8 cellular contexts compared by ENCODE assay signal in genomic region chr1:228275435-228276342, GRCh38.
DNase-seq lines count a peak whose midpoint lies in the region; ATAC-seq and TF ChIP-seq lines count a peak whose summit lies in the region.

No MANE protein-coding gene starts in this region.

- H3K36me3 Mint-ChIP-seq in MCF 10A (ENCODE audit: insufficient read depth, unreplicated experiment): peaks cover 13% of the 10 kb centered on the region

- H3K27ac Mint-ChIP-seq in MCF 10A (ENCODE audit: low read depth, unreplicated experiment): no peak overlapping the region

- no peak for TF ChIP-seq CTCF in AG09309 (IDR thresholded peaks at IDR 0.05; ENCODE audit: control insufficient read depth, insufficient read depth, low read depth, low read length, missing control alignments)
- TF ChIP-seq CTCF in Loucy (conservative IDR thresholded peaks at IDR 0.05; ENCODE audit: low read length): no peak
- no peak for TF ChIP-seq CTCF in WERI-Rb-1 (IDR thresholded peaks at IDR 0.05; ENCODE audit: low read depth, low read length)
- no peak for TF ChIP-seq CTCF in MCF 10A (IDR thresholded peaks at IDR 0.05; ENCODE audit: unreplicated experiment)

- BruUV-seq in MCF 10A (replicated peaks; lab: Mats Ljungman, UMichigan): no TSS peak

- H3K4me2 ChIP-seq in Loucy (ENCODE audit: low read depth, low read length, poor library complexity, severe bottlenecking): peak overlapping the region; percentile 74

- no peaks in the 10 kb centered on the region for H3K9me2 ChIP-seq in Loucy (replicated peaks; ENCODE audit: low read depth, low read length)

- CTCF ChIA-PET in MCF 10A (lab: Yijun Ruan, JAX): interaction anchor here (0.6 to 0.7 kb wide), 2 partner anchors 10 to 211 kb away, joined by 3 read pairs; no protein-coding TSS in a partner anchor

- H3K9ac ChIP-seq in Loucy (ENCODE audit: low read depth, low read length, poor library complexity, severe bottlenecking) (peak overlapping the region; percentile 52), iPS-15b (ENCODE audit: low read depth, low read length) (no peak overlapping the region)

- H3K79me2 ChIP-seq in Loucy (ENCODE audit: insufficient read depth, low read length): no peaks in the 10 kb centered on the region

- H3K36me3 ChIP-seq in Loucy (ENCODE audit: insufficient read depth, low read length) (no peaks in the 10 kb centered on the region), WERI-Rb-1 (no peaks in the 10 kb centered on the region), iPS-15b (ENCODE audit: control insufficient read depth, insufficient read depth, low read length) (peaks cover 3% of the 10 kb centered on the region)

- peak overlapping the region; percentile 64 for H3K4me3 Mint-ChIP-seq in MCF 10A (ENCODE audit: unreplicated experiment)

- ATAC-seq in GM19463 (IDR thresholded peaks at IDR 0.05; ENCODE audit: unreplicated experiment): peak; percentile 79
- ATAC-seq in sciatic nerve: peak; percentile 96
- no peak for ATAC-seq in HG03442 (IDR thresholded peaks at IDR 0.05; ENCODE audit: unreplicated experiment)

- POLR2A ChIA-PET in MCF 10A (lab: Yijun Ruan, JAX): interaction anchor here (0.6 to 1.1 kb wide), 2 partner anchors 46 to 129 kb away, joined by 3 read pairs; no protein-coding TSS in a partner anchor

- no peaks in the 10 kb centered on the region for H3K27me3 Mint-ChIP-seq in MCF 10A (ENCODE audit: insufficient read depth, unreplicated experiment)

- no peaks in the 10 kb centered on the region for H4K20me1 ChIP-seq in Loucy (ENCODE audit: insufficient read depth, low read length, poor library complexity, severe bottlenecking)

- no peaks in the 10 kb centered on the region for H3F3A ChIP-seq in Loucy (ENCODE audit: low read depth)

- H3K27me3 ChIP-seq in Loucy (ENCODE audit: insufficient read depth, low read length, poor library complexity, severe bottlenecking): no peaks in the 10 kb centered on the region
- no peaks in the 10 kb centered on the region for H3K27me3 ChIP-seq in WERI-Rb-1 (ENCODE audit: insufficient read depth, low read depth, severe bottlenecking)
- H3K27me3 ChIP-seq in iPS-15b (ENCODE audit: control insufficient read depth, insufficient read depth, low read length): peaks cover 3% of the 10 kb centered on the region

- peak overlapping the region; percentile 83; the same call in 1 of the 2 replicates for H2AFZ ChIP-seq in Loucy (ENCODE audit: low read length)

- intact Hi-C loops in MCF 10A (cut with micrococcal nuclease) (no loop called here), sciatic nerve (cut with DNase I) (no loop called here)

- DNase-seq in AG09309 (ENCODE audit: low read depth): peak; percentile 35
- peak; percentile 89 for DNase-seq in WERI-Rb-1
- DNase-seq in MCF 10A (ENCODE audit: unreplicated experiment): peak; percentile 77
- peak; percentile 95 for DNase-seq in sciatic nerve (ENCODE audit: low spot score)

- no peaks in the 10 kb centered on the region for H3K4me1 Mint-ChIP-seq in MCF 10A (ENCODE audit: insufficient read depth, unreplicated experiment)

- H3K4me3 ChIP-seq in AG09309 (ENCODE audit: control insufficient read depth, low read depth, low read length): peak overlapping the region; percentile 67
- peak overlapping the region; percentile 69 for H3K4me3 ChIP-seq in Loucy (ENCODE audit: low read length, poor library complexity, severe bottlenecking)
- peak overlapping the region; percentile 42 for H3K4me3 ChIP-seq in WERI-Rb-1 (ENCODE audit: low read depth, low read length)
- H3K4me3 ChIP-seq in iPS-15b (ENCODE audit: low read depth, low read length): peak overlapping the region; percentile 45

- H3K9me3 Mint-ChIP-seq in MCF 10A (ENCODE audit: unreplicated experiment): no peaks in the 10 kb centered on the region

- no peaks in the 10 kb centered on the region for H3K9me3 ChIP-seq in Loucy (ENCODE audit: insufficient read depth, low read depth, low read length)
- no peaks in the 10 kb centered on the region for H3K9me3 ChIP-seq in WERI-Rb-1 (ENCODE audit: severe bottlenecking)
- H3K9me3 ChIP-seq in iPS-15b (ENCODE audit: control insufficient read depth, insufficient read depth, low read length): no peaks in the 10 kb centered on the region

- peak overlapping the region; percentile 45 for H3K27ac ChIP-seq in WERI-Rb-1

- H3K4me1 ChIP-seq in Loucy (ENCODE audit: insufficient read depth, low read length, poor library complexity, severe bottlenecking) (no peaks in the 10 kb centered on the region), iPS-15b (ENCODE audit: control insufficient read depth, insufficient read depth, low read length) (no peaks in the 10 kb centered on the region)

Comparison
In these comparisons a context has a peak if more than half of its experiments do, and no peak if none do; other contexts are left out.
1. DNase-seq: peak in every context shown above with its lines; median percentile 95 in sciatic nerve; 89 in WERI-Rb-1; 77 in MCF 10A; 35 in AG09309.